Comparison of ENCODE assay signal across 27 cellular contexts in the genomic region with DNA sequence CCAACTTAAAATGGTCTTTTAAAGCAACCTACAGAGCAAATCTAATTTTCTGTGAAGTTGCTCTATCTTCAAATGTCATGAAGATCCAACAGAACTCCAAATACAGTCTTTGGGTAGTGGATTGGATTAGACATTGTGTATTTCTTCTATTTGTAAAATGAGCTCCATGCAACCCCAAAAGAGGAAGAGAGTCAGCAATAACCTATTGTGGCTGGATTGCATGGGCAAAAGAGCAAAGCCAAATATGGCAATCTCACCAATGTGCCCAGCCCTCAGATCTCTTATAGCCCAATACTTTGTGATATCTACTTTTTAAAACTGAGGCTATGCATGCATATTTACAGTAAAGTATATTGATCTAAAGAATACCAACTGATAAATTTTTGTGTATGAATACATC.
"Had no signal": no experiment of that assay in that cellular context is flagged by ENCODE, and none has a peak within 500 bp of the region (broad histone marks: within the 10 kb centered on the region; RNA-seq: fewer than 3 reads in every experiment).

No MANE protein-coding gene starts in this region.

- H3K4me3 ChIP-seq: body of pancreas, esophagus squamous epithelium, heart right ventricle, sigmoid colon, vagina had no signal

- H3K27ac ChIP-seq: body of pancreas, epithelial cell of prostate, esophagus squamous epithelium, heart right ventricle, neutrophil, sigmoid colon, vagina, VCaP had no signal

- H3K36me3 Mint-ChIP-seq: activated naive CD8-positive, alpha-beta T cell; naive B cell; stimulated activated effector memory CD8-positive, alpha-beta T cell treated with anti-CD3 and anti-CD28 coated beads, Interleukin-12 subunit alpha, Interleukin-12 subunit beta, amount 100 ng/mL, for 72 hours; type B pancreatic cell had no signal

- H3K9me3 ChIP-seq: body of pancreas, esophagus squamous epithelium, neutrophil, vagina had no signal

- H3K4me3 Mint-ChIP-seq: activated naive CD8-positive, alpha-beta T cell; mesothelial cell of epicardium; naive B cell; nephron progenitor cell; stimulated activated effector memory CD8-positive, alpha-beta T cell treated with anti-CD3 and anti-CD28 coated beads, Interleukin-12 subunit alpha, Interleukin-12 subunit beta, amount 100 ng/mL, for 72 hours; stimulated activated naive CD8-positive, alpha-beta T cell treated with anti-CD3 and anti-CD28 coated beads, Interleukin-15, amount 100 ng/mL, for 72 hours; type B pancreatic cell had no signal

- H3K36me3 ChIP-seq: esophagus squamous epithelium, heart right ventricle, neutrophil, sigmoid colon, vagina had no signal

- H3K4me1 Mint-ChIP-seq: naive B cell; nephron progenitor cell; stimulated activated effector memory CD8-positive, alpha-beta T cell treated with anti-CD3 and anti-CD28 coated beads, Interleukin-12 subunit alpha, Interleukin-12 subunit beta, amount 100 ng/mL, for 72 hours; stimulated activated naive CD8-positive, alpha-beta T cell treated with anti-CD3 and anti-CD28 coated beads, Interleukin-15, amount 100 ng/mL, for 72 hours had no signal

- H3K27me3 ChIP-seq: body of pancreas, esophagus squamous epithelium, heart right ventricle, neutrophil, sigmoid colon, vagina had no signal

- DNase-seq: activated CD4-positive, alpha-beta T cell treated with anti-CD3 and anti-CD28 coated beads for 4 hours; activated CD4-positive, alpha-beta T cell treated with anti-CD3 and anti-CD28 coated beads, Interleukin-2, amount 50 U/mL, for 4 hours; activated effector memory CD4-positive, alpha-beta T cell treated with Interleukin-2 at 50 U/mL for 16 hours; activated naive CD4-positive, alpha-beta T cell treated with Interleukin-2 at 50 U/mL for 16 hours; activated T-cell treated with anti-CD3 and anti-CD28 coated beads for 4 hours; anterior cingulate cortex; body of pancreas; effector CD8-positive, alpha-beta T cell; esophagus squamous epithelium; foreskin melanocyte; heart right ventricle; naive B cell; nephron progenitor cell; retina; sigmoid colon; small intestine; stimulated activated CD4-positive, alpha-beta T cell treated with anti-CD3 and anti-CD28 coated beads, Interleukin-4, amount 100 ng/mL, for 24 hours; stimulated activated naive CD8-positive, alpha-beta T cell treated with anti-CD3 and anti-CD28 coated beads, Interleukin-15, amount 100 ng/mL, for 72 hours; substantia nigra had no signal

- H3K9me3 Mint-ChIP-seq: stimulated activated effector memory CD8-positive, alpha-beta T cell treated with anti-CD3 and anti-CD28 coated beads, Interleukin-12 subunit alpha, Interleukin-12 subunit beta, amount 100 ng/mL, for 72 hours; stimulated activated naive CD8-positive, alpha-beta T cell treated with anti-CD3 and anti-CD28 coated beads, Interleukin-15, amount 100 ng/mL, for 72 hours; type B pancreatic cell had no signal

- H3K27ac Mint-ChIP-seq: activated naive CD8-positive, alpha-beta T cell; mesothelial cell of epicardium; naive B cell; nephron progenitor cell; stimulated activated effector memory CD8-positive, alpha-beta T cell treated with anti-CD3 and anti-CD28 coated beads, Interleukin-12 subunit alpha, Interleukin-12 subunit beta, amount 100 ng/mL, for 72 hours; stimulated activated naive CD8-positive, alpha-beta T cell treated with anti-CD3 and anti-CD28 coated beads, Interleukin-15, amount 100 ng/mL, for 72 hours; type B pancreatic cell had no signal

- ATAC-seq: body of pancreas; heart right ventricle; stimulated activated effector memory CD8-positive, alpha-beta T cell treated with anti-CD3 and anti-CD28 coated beads, Interleukin-12 subunit alpha, Interleukin-12 subunit beta, amount 100 ng/mL, for 72 hours; stimulated activated naive CD8-positive, alpha-beta T cell treated with anti-CD3 and anti-CD28 coated beads, Interleukin-15, amount 100 ng/mL, for 72 hours had no signal

- H3K4me1 ChIP-seq: body of pancreas, esophagus squamous epithelium, sigmoid colon, vagina had no signal
